8 cellular contexts compared by ENCODE assay signal in the genomic region with DNA sequence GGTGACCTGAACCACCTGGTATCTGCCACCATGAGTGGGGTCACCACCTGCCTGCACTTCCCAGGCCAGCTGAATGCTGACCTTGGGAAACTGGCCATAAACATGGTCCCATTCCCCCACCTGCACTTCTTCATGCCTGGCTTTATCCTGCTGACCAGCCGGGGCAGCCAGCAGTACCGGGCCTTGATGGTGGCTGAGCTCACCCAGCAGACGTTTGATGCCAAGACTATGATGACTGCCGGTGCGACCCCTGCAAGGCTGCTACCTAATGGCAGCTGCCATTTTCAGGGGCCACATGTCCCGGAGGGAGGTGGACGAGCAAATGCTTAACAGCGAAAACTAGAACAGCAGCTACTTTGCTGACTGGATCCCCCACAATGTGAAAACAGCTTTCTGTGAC.
"Had no signal": no experiment of that assay in that cellular context is flagged by ENCODE, and none has a peak within 500 bp of the region (broad histone marks: within the 10 kb centered on the region; RNA-seq: fewer than 3 reads in every experiment).

No MANE protein-coding gene starts in this region.

- H3K9ac ChIP-seq: GM23248 had no signal

- H3K27ac ChIP-seq: GM23248 had no signal

- DNase-seq: GM23248, H9, HCEC 1CT, IMR-90 had no signal

- H3K4me3 Mint-ChIP-seq: H9 had no signal

- H2AFZ ChIP-seq: GM23248 had no signal

- FAIRE-seq: H1, H54, HTR-8/SVneo, K562 had no signal

- H3K4me3 ChIP-seq: GM23248, K562 had no signal
